ENCODE assay signal across 8 cellular contexts in genomic region chr9:93567271-93567959, GRCh38. TPM values are rescaled to one million over a fixed set of nuclear protein-coding genes. Genes with fewer than 3 reads are reported as not detected.
DNase-seq lines count a peak whose midpoint lies in the region; ATAC-seq, FAIRE-seq and TF ChIP-seq lines count a peak whose summit lies in the region.

No MANE protein-coding gene starts in this region.

- peak overlapping the region; percentile 74; the same call in 1 of the 2 replicates for H3K9ac ChIP-seq in HUES48 (ENCODE audit: low read depth, low read length)
- peak overlapping the region; percentile 91 for H3K9ac ChIP-seq in astrocyte (ENCODE audit: low read length)

- peaks cover 7% of the 10 kb centered on the region for H3K4me1 Mint-ChIP-seq in astrocyte (ENCODE audit: low read depth, unreplicated experiment)
- H3K4me1 Mint-ChIP-seq in stimulated activated naive CD8-positive, alpha-beta T cell treated with anti-CD3 and anti-CD28 coated beads, Interleukin-15, amount 100 ng/mL, for 72 hours, result peaks cover 37% of the 10 kb centered on the region

- H3K4me2 ChIP-seq in astrocyte (ENCODE audit: low read length), result peak overlapping the region; percentile 84

- H3K4me3 Mint-ChIP-seq in astrocyte (ENCODE audit: unreplicated experiment), result peak overlapping the region; percentile 67
- peak overlapping the region; percentile 92 to 93 for H3K4me3 Mint-ChIP-seq in stimulated activated naive CD8-positive, alpha-beta T cell treated with anti-CD3 and anti-CD28 coated beads, Interleukin-15, amount 100 ng/mL, for 72 hours

- peak; percentile 26 for DNase-seq in D341Med (ENCODE audit: low spot score)
- no peak for DNase-seq in astrocyte (ENCODE audit: low read depth)
- peak; percentile 52 for DNase-seq in islet precursor cell
- DNase-seq in stimulated activated naive CD8-positive, alpha-beta T cell treated with anti-CD3 and anti-CD28 coated beads, Interleukin-15, amount 100 ng/mL, for 72 hours, result no peak
- no peak for DNase-seq in glomerular visceral epithelial cell (ENCODE audit: extremely low spot score)

- H4K20me1 ChIP-seq in astrocyte (ENCODE audit: insufficient read depth, low read length), result peaks cover 7% of the 10 kb centered on the region

- peak; percentile 3 for ATAC-seq in stimulated activated naive CD8-positive, alpha-beta T cell treated with anti-CD3 and anti-CD28 coated beads, Interleukin-15, amount 100 ng/mL, for 72 hours
- ATAC-seq in GM21576 (IDR thresholded peaks at IDR 0.05; ENCODE audit: unreplicated experiment) (no peak), GM18909 (IDR thresholded peaks at IDR 0.05; ENCODE audit: poor library complexity, unreplicated experiment) (no peak)

- peak overlapping the region; percentile 68 for H2AFZ ChIP-seq in astrocyte (ENCODE audit: low read depth, low read length)

- peak overlapping the region; percentile 76 for H3K4me3 ChIP-seq in HUES48 (ENCODE audit: low read depth, low read length)
- peak overlapping the region; percentile 59 for H3K4me3 ChIP-seq in astrocyte (ENCODE audit: insufficient read depth, low read depth, low read length)

- peaks cover 10% of the 10 kb centered on the region for H3K4me1 ChIP-seq in HUES48 (ENCODE audit: control insufficient read depth, insufficient read depth, low read length)
- peaks cover 7% of the 10 kb centered on the region for H3K4me1 ChIP-seq in astrocyte (ENCODE audit: insufficient read depth, low read length)

- H3K27ac ChIP-seq in HUES48 (ENCODE audit: low read depth, low read length) (peak overlapping the region; percentile 84), astrocyte (ENCODE audit: low read depth, low read length) (peak overlapping the region; percentile 82)

- no peak for TF ChIP-seq CTCF in astrocyte (IDR thresholded peaks at IDR 0.05; ENCODE audit: insufficient read depth, low read depth, low read length)

- no peaks in the 10 kb centered on the region for H3K27me3 ChIP-seq in HUES48 (ENCODE audit: control insufficient read depth, insufficient read depth, low read length)
- no peaks in the 10 kb centered on the region for H3K27me3 ChIP-seq in astrocyte (ENCODE audit: insufficient read depth, low read length)

- peaks cover 8% of the 10 kb centered on the region for H3K79me2 ChIP-seq in astrocyte (ENCODE audit: insufficient read depth, low read length)

- 0 out of 2 replicates have a peak, but pooled peaks cover 2% of the 10 kb centered on the region for H3K9me3 ChIP-seq in HUES48 (ENCODE audit: control insufficient read depth, insufficient read depth, low read length)
- no peaks in the 10 kb centered on the region for H3K9me3 ChIP-seq in astrocyte (ENCODE audit: insufficient read depth, low read depth, low read length)

- peaks cover 6% of the 10 kb centered on the region for H3K9me3 Mint-ChIP-seq in astrocyte (ENCODE audit: unreplicated experiment)
- peaks cover 11 to 12% of the 10 kb centered on the region in 2 donors for H3K9me3 Mint-ChIP-seq in stimulated activated naive CD8-positive, alpha-beta T cell treated with anti-CD3 and anti-CD28 coated beads, Interleukin-15, amount 100 ng/mL, for 72 hours

- no peak for FAIRE-seq in astrocyte (lab: Jason Lieb, UNC)

- peaks cover 13% of the 10 kb centered on the region for H3K36me3 Mint-ChIP-seq in astrocyte (ENCODE audit: low read depth, unreplicated experiment)

- peak overlapping the region; percentile 80 for H3K27ac Mint-ChIP-seq in astrocyte (ENCODE audit: unreplicated experiment)
- H3K27ac Mint-ChIP-seq in stimulated activated naive CD8-positive, alpha-beta T cell treated with anti-CD3 and anti-CD28 coated beads, Interleukin-15, amount 100 ng/mL, for 72 hours, result peak overlapping the region; percentile 97 to 98

- no peaks in the 10 kb centered on the region for H3K27me3 Mint-ChIP-seq in astrocyte (ENCODE audit: low read depth, unreplicated experiment)
- no peaks in the 10 kb centered on the region for H3K27me3 Mint-ChIP-seq in stimulated activated naive CD8-positive, alpha-beta T cell treated with anti-CD3 and anti-CD28 coated beads, Interleukin-15, amount 100 ng/mL, for 72 hours

- peaks cover 28% of the 10 kb centered on the region for H3K36me3 ChIP-seq in HUES48 (ENCODE audit: control insufficient read depth, insufficient read depth, low read length)
- H3K36me3 ChIP-seq in astrocyte (ENCODE audit: insufficient read depth, low read length), result peaks cover 17% of the 10 kb centered on the region

RNA-seq across cellular contexts. Expression of gene PHF2, which starts 9.0 kb away (rescaled TPM):
- 12.1 and 12.3 TPM in 2 replicates for total RNA-seq in astrocyte

Comparison
In these comparisons a context has a peak if more than half of its experiments do, and no peak if none do; other contexts are left out.
1. DNase-seq: peak in D341Med (single experiment) and islet precursor cell (single experiment); none in astrocyte (single experiment), stimulated activated naive CD8-positive, alpha-beta T cell treated with anti-CD3 and anti-CD28 coated beads, Interleukin-15, amount 100 ng/mL, for 72 hours (0 of 2) and glomerular visceral epithelial cell (single experiment).